In genomic region chr12:57517187-57517586, GRCh38 we compare ENCODE assay signal across 8 cellular contexts. TPM values are rescaled to one million over a fixed set of nuclear protein-coding genes. Genes with fewer than 3 reads are reported as not detected.
DNase-seq lines count a peak whose midpoint lies in the region; ATAC-seq, FAIRE-seq and TF ChIP-seq lines count a peak whose summit lies in the region.

No MANE protein-coding gene starts in this region.

- peaks cover 0 to 2% (median 0%) of the 10 kb centered on the region in 5 donors for H3K9me3 Mint-ChIP-seq in CD8-positive, alpha-beta memory T cell

- POLR2A ChIA-PET in CD8-positive, alpha-beta memory T cell (lab: Charles Lee) = interaction anchor here (1.0 kb wide), 1 partner anchor 27 kb away, joined by 3 read pairs; no protein-coding TSS in a partner anchor

- FAIRE-seq in frontal cortex (lab: Jason Lieb, UNC) = no peak

- no peak for TF ChIP-seq EP300 in upper lobe of left lung (IDR thresholded peaks at IDR 0.05)

- H3K27me3 ChIP-seq in CD8-positive, alpha-beta memory T cell (ENCODE audit: insufficient read depth, low read length, poor library complexity, severe bottlenecking) = no peaks in the 10 kb centered on the region
- H3K27me3 ChIP-seq in prostate gland (replicated peaks; ENCODE audit: insufficient read depth) = no peaks in the 10 kb centered on the region
- no peaks in the 10 kb centered on the region for H3K27me3 ChIP-seq in upper lobe of left lung

- peaks cover 34 to 46% (median 38%) of the 10 kb centered on the region in 3 donors for H3K4me1 Mint-ChIP-seq in CD8-positive, alpha-beta memory T cell

- H3K27ac Mint-ChIP-seq in CD8-positive, alpha-beta memory T cell = peak overlapping the region in 7 of 8 donors; percentile 50 to 93 (median 67)

- peaks cover 7 to 76% (median 18%) of the 10 kb centered on the region in 3 donors for H3K36me3 Mint-ChIP-seq in CD8-positive, alpha-beta memory T cell

- no peak for TF ChIP-seq CTCF in coronary artery (IDR thresholded peaks at IDR 0.05)
- no peak for TF ChIP-seq CTCF in prostate gland (IDR thresholded peaks at IDR 0.05)
- TF ChIP-seq CTCF in upper lobe of left lung (IDR thresholded peaks at IDR 0.05) = no peak

- no peaks in the 10 kb centered on the region for H3K9me3 ChIP-seq in CD8-positive, alpha-beta memory T cell (ENCODE audit: low read length)
- H3K9me3 ChIP-seq in prostate gland = no peaks in the 10 kb centered on the region
- H3K9me3 ChIP-seq in upper lobe of left lung = no peaks in the 10 kb centered on the region

- peak overlapping the region in 1 of 7 donors; percentile 75 for H3K4me3 Mint-ChIP-seq in CD8-positive, alpha-beta memory T cell

- H3K36me3 ChIP-seq in CD8-positive, alpha-beta memory T cell (ENCODE audit: insufficient read depth, low read length) = peaks cover 43% of the 10 kb centered on the region
- H3K36me3 ChIP-seq in prostate gland = peaks cover 0 to 3% of the 10 kb centered on the region in 2 donors
- H3K36me3 ChIP-seq in upper lobe of left lung = peaks cover 21 to 63% (median 48%) of the 10 kb centered on the region in 4 donors

- CTCF ChIA-PET in CD8-positive, alpha-beta memory T cell (lab: Charles Lee) = interaction anchor here (1.3 kb wide), 1 partner anchor 54 kb away, joined by 3 read pairs; no protein-coding TSS in a partner anchor

- TF ChIP-seq POLR2A in prostate gland (IDR thresholded peaks at IDR 0.05) (no peak), upper lobe of left lung (IDR thresholded peaks at IDR 0.05) (no peak)

- no peak for ATAC-seq in GM18517 (IDR thresholded peaks at IDR 0.05; ENCODE audit: unreplicated experiment)
- no peak for ATAC-seq in upper lobe of left lung (ENCODE audit: low FRiP score in 2 of 2)

- intact Hi-C loops in prostate gland (cut with DNase I) = no loop called here

- peaks cover 0 to 2% of the 10 kb centered on the region in 2 donors for H3K27me3 Mint-ChIP-seq in CD8-positive, alpha-beta memory T cell

- H3K27ac ChIP-seq in CD8-positive, alpha-beta memory T cell (ENCODE audit: low read depth, low read length) = no peak overlapping the region
- H3K27ac ChIP-seq in coronary artery (peak overlapping the region; percentile 2 to 98), prostate gland (peak overlapping the region; percentile 99), upper lobe of left lung (peak overlapping the region in 2 of 4 donors; percentile 50 to 99)

- DNase-seq in CD8-positive, alpha-beta memory T cell = peak in 1 of 5 donors; percentile 27
- DNase-seq in LHCN-M2 (ENCODE audit: low read depth) = peak; percentile 60
- no peak for DNase-seq in coronary artery (ENCODE audit: low spot score)
- peak; percentile 29 for DNase-seq in prostate gland (ENCODE audit: low spot score)
- DNase-seq in NCI-H2196 (lab: John Stamatoyannopoulos, UW; ENCODE audit: unreplicated experiment) = no peak
- no peak for DNase-seq in upper lobe of left lung
- DNase-seq in frontal cortex (ENCODE audit: low spot score in 2 of 2) = no peak

- WGBS in prostate gland = 6% methylated on average over 1 of the region's 1 CpG
- 0 to 33% methylated on average over 1 of the region's 1 CpG for WGBS in upper lobe of left lung, 2 donors

- H3K4me3 ChIP-seq in CD8-positive, alpha-beta memory T cell (ENCODE audit: low read length) = no peak overlapping the region
- H3K4me3 ChIP-seq in coronary artery (no peak overlapping the region), prostate gland (no peak overlapping the region), upper lobe of left lung (no peak overlapping the region)

- H3K4me1 ChIP-seq in CD8-positive, alpha-beta memory T cell (ENCODE audit: insufficient read depth, low read length) = peaks cover 32% of the 10 kb centered on the region
- H3K4me1 ChIP-seq in prostate gland (replicated peaks) = peaks cover 5% of the 10 kb centered on the region
- peaks cover 30 to 47% (median 36%) of the 10 kb centered on the region in 4 donors for H3K4me1 ChIP-seq in upper lobe of left lung

RNA-seq across cellular contexts. Expression of gene DDIT3, which starts 3.1 kb away (rescaled TPM):
- 10 to 100 TPM; 12.7 to 13.2 TPM for total RNA-seq in CD8-positive, alpha-beta memory T cell
- polyA plus RNA-seq in CD8-positive, alpha-beta memory T cell = 11.7 TPM
- 15.3 and 15.7 TPM in 2 replicates for total RNA-seq in LHCN-M2 (2014; rRNA removed)
- polyA plus RNA-seq in LHCN-M2 (2012) = 24.0 TPM
- total RNA-seq in prostate gland = 10 to 100 TPM; 39.0 to 51.8 TPM
- total RNA-seq in upper lobe of left lung = 10 to 100 TPM; 26.1 to 45.1 (median 33.1) TPM
- 4.9 TPM for total RNA-seq in frontal cortex

RNA-seq across cellular contexts. Expression of gene MBD6, which starts 5.4 kb away (rescaled TPM):
- 10 to 100 TPM; 49.0 to 54.7 TPM for total RNA-seq in CD8-positive, alpha-beta memory T cell
- polyA plus RNA-seq in CD8-positive, alpha-beta memory T cell = 4.2 TPM
- total RNA-seq in LHCN-M2 (2014; rRNA removed) (4.2 and 7.5 TPM in 2 replicates), prostate gland (10 to 100 TPM; 54.5 to 92.1 TPM), upper lobe of left lung (100 to 1,000 TPM in 3 of 6 donors, 10 to 100 TPM in 3; 25.1 to 184 (median 94.7) TPM), frontal cortex (1.2 TPM)
- polyA plus RNA-seq in LHCN-M2 (2012) = 20.6 TPM

RNA-seq across cellular contexts. Expression of gene MARS1, which starts 29.3 kb away (rescaled TPM):
- 100 to 1,000 TPM; 386 to 398 TPM for total RNA-seq in CD8-positive, alpha-beta memory T cell
- polyA plus RNA-seq in CD8-positive, alpha-beta memory T cell = 89.8 TPM
- total RNA-seq in LHCN-M2 (2014; rRNA removed) = 80.1 and 92.7 TPM in 2 replicates
- 116 TPM for polyA plus RNA-seq in LHCN-M2 (2012)
- 10 to 100 TPM; 67.2 to 90.0 TPM for total RNA-seq in prostate gland
- total RNA-seq in upper lobe of left lung = 100 to 1,000 TPM in 3 of 6 donors, 10 to 100 TPM in 3; 73.9 to 189 (median 101) TPM
- total RNA-seq in frontal cortex = 82.3 TPM

RNA-seq across cellular contexts. Expression of gene DCTN2, which starts 29.8 kb away (rescaled TPM):
- total RNA-seq in CD8-positive, alpha-beta memory T cell = 10 to 100 TPM; 98.7 to 99.3 TPM
- 80.8 TPM for polyA plus RNA-seq in CD8-positive, alpha-beta memory T cell
- total RNA-seq in LHCN-M2 (2014; rRNA removed) = 177 and 202 TPM in 2 replicates
- 186 TPM for polyA plus RNA-seq in LHCN-M2 (2012)
- 100 to 1,000 TPM; 131 to 157 TPM for total RNA-seq in prostate gland
- 100 to 1,000 TPM in 4 of 6 donors, 10 to 100 TPM in 2; 83.1 to 145 (median 110) TPM for total RNA-seq in upper lobe of left lung
- 136 TPM for total RNA-seq in frontal cortex

RNA-seq across cellular contexts. Expression of gene KIF5A, which starts 32.7 kb away (rescaled TPM):
- 1 to 10 TPM; 1.8 to 2.1 TPM for total RNA-seq in CD8-positive, alpha-beta memory T cell
- 0.12 TPM for polyA plus RNA-seq in CD8-positive, alpha-beta memory T cell
- 0.06 TPM in 1 of 2 replicates, not detected in the other for total RNA-seq in LHCN-M2 (2014; rRNA removed)
- not detected for polyA plus RNA-seq in LHCN-M2 (2012)
- total RNA-seq in prostate gland = 1 to 10 TPM in 1 of 2 donors, under 1 TPM in 1; 0.50 to 3.7 TPM
- total RNA-seq in upper lobe of left lung = under 1 TPM in 5 of 6 donors, not detected in 1; 0.06 to 0.39 (median 0.20) TPM
- total RNA-seq in frontal cortex = 42.8 TPM

Comparison
In these comparisons a context has a peak if more than half of its experiments do, and no peak if none do; other contexts are left out.
1. DNase-seq: peak in LHCN-M2 (single experiment) and prostate gland (single experiment); none in coronary artery (single experiment), NCI-H2196 (single experiment), upper lobe of left lung (0 of 2) and frontal cortex (0 of 2).